27 cellular contexts compared by ENCODE assay signal in genomic region chr20:57808266-57808866, GRCh38.
A peak's percentile ranks its signal among the peaks of the same experiment; 100 is the strongest.
DNase-seq lines count a peak whose midpoint lies in the region; ATAC-seq, FAIRE-seq and TF ChIP-seq lines count a peak whose summit lies in the region.
"Had no signal": no experiment of that assay in that cellular context is flagged by ENCODE, and none has a peak within 500 bp of the region (broad histone marks: within the 10 kb centered on the region; RNA-seq: fewer than 3 reads in every experiment).

No MANE protein-coding gene starts in this region.

- H3K36me3 ChIP-seq in left ventricle myocardium inferior: no peaks in the 10 kb centered on the region
- no peaks in the 10 kb centered on the region for H3K36me3 ChIP-seq in heart left ventricle
- no peaks in the 10 kb centered on the region for H3K36me3 ChIP-seq in kidney (ENCODE audit: control insufficient read depth in 1 of 2, insufficient read depth in 2 of 2, low read length in 2 of 2)
- no peaks in the 10 kb centered on the region for H3K36me3 ChIP-seq in trophoblast cell (ENCODE audit: control insufficient read depth in 1 of 2, insufficient read depth in 2 of 2, low read length in 2 of 2)
- H3K36me3 ChIP-seq: SJSA1 had no signal

- peak overlapping the region; percentile 61 for H2AK5ac ChIP-seq in trophoblast cell (ENCODE audit: low read length)

- peak overlapping the region; percentile 80 for H3K18ac ChIP-seq in trophoblast cell (ENCODE audit: low read length)

- ATAC-seq in heart left ventricle: no peak
- ATAC-seq: GM23338 had no signal

- peaks cover 29% of the 10 kb centered on the region for H3K4me1 ChIP-seq in left ventricle myocardium inferior
- H3K4me1 ChIP-seq in heart left ventricle: peaks cover 0 to 13% (median 0%) of the 10 kb centered on the region in 12 donors
- no peaks in the 10 kb centered on the region for H3K4me1 ChIP-seq in kidney (ENCODE audit: control insufficient read depth in 1 of 2, insufficient read depth in 1 of 2, low read depth in 1 of 2, low read length in 2 of 2)
- peaks cover 52% of the 10 kb centered on the region in 2 experiments for H3K4me1 ChIP-seq in trophoblast cell (ENCODE audit: control insufficient read depth in 1 of 2, insufficient read depth in 2 of 2, low read length in 2 of 2)
- H3K4me1 ChIP-seq: SJSA1 had no signal

- no peak overlapping the region for H2AFZ ChIP-seq in trophoblast cell (ENCODE audit: insufficient read depth, low read length, poor library complexity)
- H2AFZ ChIP-seq: GM23338, PC-9 had no signal

- no peak for FAIRE-seq in kidney (lab: Jason Lieb, UNC)
- FAIRE-seq: GM12891 had no signal

- H3K9ac ChIP-seq in kidney (ENCODE audit: low read length in 2 of 2): no peak overlapping the region
- H3K9ac ChIP-seq in trophoblast cell (ENCODE audit: low read length): no peak overlapping the region

- H3K23ac ChIP-seq in trophoblast cell (ENCODE audit: low read length): no peak overlapping the region

- DNase-seq in left ventricle myocardium inferior: no peak
- no peak for DNase-seq in heart left ventricle
- DNase-seq in kidney: peak; percentile 32
- DNase-seq in trophoblast cell: no peak
- no peak for DNase-seq in NCI-H146 (lab: John Stamatoyannopoulos, UW)
- DNase-seq in activated CD4-positive, alpha-beta T cell treated with anti-CD3 and anti-CD28 coated beads for 4 hours: no peak
- no peak for DNase-seq in OCI-M1 (lab: John Stamatoyannopoulos, UW)
- no peak for DNase-seq in substantia nigra (lab: John Stamatoyannopoulos, UW)
- DNase-seq: CD8-positive, alpha-beta memory T cell; DMS 273 treated with DMSO at 0.1 percent for 48 hours; DMS79; EL; GF-D8; HCEC 1CT; NCI-H1092; NCI-H1417 treated with DMSO at 0.1 percent for 48 hours; NCI-H187; NCI-H2081 treated with DMSO at 0.1 percent for 48 hours; NCI-H524; NCI-H748 treated with DMSO at 0.1 percent for 48 hours; PC-9 had no signal

- no peak overlapping the region for H3K4me2 ChIP-seq in trophoblast cell (ENCODE audit: low read length)
- H3K4me2 ChIP-seq: GM23338, PC-9 had no signal

- H3K14ac ChIP-seq in trophoblast cell (ENCODE audit: low read length): peak overlapping the region; percentile 90

- H3K4ac ChIP-seq in trophoblast cell (ENCODE audit: low read depth, low read length): peak overlapping the region; percentile 26

- H3K27ac ChIP-seq in left ventricle myocardium inferior (replicated peaks): peak overlapping the region; percentile 36
- no peak overlapping the region for H3K27ac ChIP-seq in heart left ventricle
- no peak overlapping the region for H3K27ac ChIP-seq in kidney (ENCODE audit: low read depth in 2 of 2, low read length in 2 of 2)
- H3K27ac ChIP-seq in trophoblast cell (ENCODE audit: low read depth, low read length): peak overlapping the region; percentile 89
- H3K27ac ChIP-seq in substantia nigra (ENCODE audit: low read depth, low read length, poor library complexity, severe bottlenecking): no peak overlapping the region
- H3K27ac ChIP-seq: 22Rv1, C4-2B, HL-60, PC-9, SJSA1 had no signal

- H2BK120ac ChIP-seq in trophoblast cell (ENCODE audit: insufficient read depth, low read length, poor library complexity): peak overlapping the region; percentile 69

- intact Hi-C loops in left ventricle myocardium inferior (cut with micrococcal nuclease): no loop called here
- intact Hi-C loops in heart left ventricle (cut with DNase I): loop anchor here in 3 of 10 donors (5.0 to 10.0 kb wide), 3 partner anchors 56 to 91 kb away; no protein-coding TSS in a partner anchor
- intact Hi-C loops in kidney (cut with DNase I): no loop called here

- no peak for TF ChIP-seq POLR2A in heart left ventricle (IDR thresholded peaks at IDR 0.05)

- peak overlapping the region; percentile 81 for H2BK5ac ChIP-seq in trophoblast cell (ENCODE audit: low read depth, low read length, poor library complexity)

- WGBS in heart left ventricle, 4 donors: 88 to 91% (median 90%) methylated on average over 6 to 7 of the region's 7 CpGs
- no CpG with 5 or more reads among the region's 7 CpGs for WGBS in trophoblast cell (ENCODE audit: extremely low coverage, insufficient coverage, insufficient read length)

- H3K79me2 ChIP-seq in trophoblast cell (ENCODE audit: control insufficient read depth, insufficient read depth, low read length, poor library complexity): peaks cover 9% of the 10 kb centered on the region

- no peaks in the 10 kb centered on the region for H3K9me3 ChIP-seq in left ventricle myocardium inferior (replicated peaks)
- no peaks in the 10 kb centered on the region for H3K9me3 ChIP-seq in heart left ventricle
- no peaks in the 10 kb centered on the region for H3K9me3 ChIP-seq in kidney (ENCODE audit: control insufficient read depth in 1 of 2, low read length in 2 of 2)
- peaks cover 2% of the 10 kb centered on the region for H3K9me3 ChIP-seq in trophoblast cell (ENCODE audit: insufficient read depth, low read depth, low read length)
- H3K9me3 ChIP-seq: SJSA1 had no signal

- peak overlapping the region; percentile 84 for H4K8ac ChIP-seq in trophoblast cell (ENCODE audit: low read depth, low read length)

- H3K4me3 ChIP-seq in left ventricle myocardium inferior (no peak overlapping the region), heart left ventricle (no peak overlapping the region), kidney (ENCODE audit: low read length in 2 of 2) (no peak overlapping the region), trophoblast cell (ENCODE audit: low read depth, low read length) (no peak overlapping the region)
- H3K4me3 ChIP-seq: GM23338, PC-9, SJSA1 had no signal

- peak overlapping the region; percentile 93 for H4K91ac ChIP-seq in trophoblast cell (ENCODE audit: low read depth, low read length)

- H4K12ac ChIP-seq in trophoblast cell (ENCODE audit: low read depth, low read length): no peak overlapping the region

- H3K27me3 ChIP-seq in left ventricle myocardium inferior (ENCODE audit: low read depth) (no peaks in the 10 kb centered on the region), heart left ventricle (no peaks in the 10 kb centered on the region), trophoblast cell (ENCODE audit: insufficient read depth, low read length) (no peaks in the 10 kb centered on the region)

- H2BK12ac ChIP-seq in trophoblast cell (ENCODE audit: low read length): peak overlapping the region; percentile 61

- TF ChIP-seq CTCF in left ventricle myocardium inferior (IDR thresholded peaks at IDR 0.05; ENCODE audit: borderline replicate concordance): no peak
- no peak for TF ChIP-seq CTCF in heart left ventricle (IDR thresholded peaks at IDR 0.05)
- TF ChIP-seq CTCF in kidney (IDR thresholded peaks at IDR 0.05; ENCODE audit: borderline replicate concordance, extremely low read depth, insufficient read depth): no peak

- peaks cover 49% of the 10 kb centered on the region for H3K79me1 ChIP-seq in trophoblast cell (ENCODE audit: low read length)

Comparison
In these comparisons a context has a peak if more than half of its experiments do, and no peak if none do; other contexts are left out.
1. H3K27ac ChIP-seq: peak in left ventricle myocardium inferior (single experiment) and trophoblast cell (single experiment); none in heart left ventricle (0 of 12), kidney (0 of 2) and substantia nigra (single experiment).